In genomic region chr1:234546890-234547788, GRCh38 we compare ENCODE assay signal across 17 cellular contexts.
A peak's percentile ranks its signal among the peaks of the same experiment; 100 is the strongest.
DNase-seq lines count a peak whose midpoint lies in the region; FAIRE-seq and TF ChIP-seq lines count a peak whose summit lies in the region.
"Had no signal": no experiment of that assay in that cellular context is flagged by ENCODE, and none has a peak within 500 bp of the region (broad histone marks: within the 10 kb centered on the region; RNA-seq: fewer than 3 reads in every experiment).

No MANE protein-coding gene starts in this region.

- H3K27me3 ChIP-seq in SJCRH30 (no peaks in the 10 kb centered on the region), H1 (replicated peaks in 1 of 4; ENCODE audit: control insufficient read depth in 3 of 4, extremely low read depth in 1 of 4, insufficient read depth in 3 of 4, low read length in 3 of 4) (no peaks in the 10 kb centered on the region), sigmoid colon (no peaks in the 10 kb centered on the region)
- H3K27me3 ChIP-seq: esophagus squamous epithelium had no signal

- no peak overlapping the region for H3K9ac ChIP-seq in H1 (replicated peaks in 1 of 4; ENCODE audit: extremely low read depth in 1 of 4, low read depth in 3 of 4, low read length in 3 of 4)

- H3K27ac ChIP-seq in HEK293 (ENCODE audit: extremely low read depth, low read depth, low read length) (no peak overlapping the region; the same call in 1 of the 2 replicates), SJCRH30 (no peak overlapping the region), H1 (ENCODE audit: low read depth, low read length) (no peak overlapping the region), sigmoid colon (peak overlapping the region in 3 of 4 donors; percentile 93 to 99 (median 99))
- H3K27ac ChIP-seq: PC-9 had no signal

- no peak for TF ChIP-seq RAD21 in H1 (IDR thresholded peaks at IDR 0.05 in 1 of 2, conservative IDR thresholded peaks at IDR 0.05 in 1 of 2; ENCODE audit: low read depth in 2 of 2, low read length in 2 of 2)

- POLR2A ChIA-PET in HEK293 (lab: Yijun Ruan, JAX): interaction anchor here (0.5 kb wide), 1 partner anchor 574 kb away, joined by 3 read pairs; no protein-coding TSS in a partner anchor
- POLR2A ChIA-PET in H1 (lab: Charles Lee; ENCODE audit: partially characterized antibody): no interaction called here

- in situ Hi-C loops in GM13977 (cut with MboI; ENCODE audit: low pct_unique_long_range_greater_than_20kb, low sequenced_read_pairs, unreplicated experiment): no loop called here

- H3K9me3 ChIP-seq in HEK293 (ENCODE audit: control insufficient read depth, insufficient read depth, low read depth, low read length): no peaks in the 10 kb centered on the region
- H3K9me3 ChIP-seq in SJCRH30 (replicated peaks): no peaks in the 10 kb centered on the region
- no peaks in the 10 kb centered on the region for H3K9me3 ChIP-seq in H1 (ENCODE audit: insufficient read depth in 2 of 2, low read depth in 1 of 2, low read length in 1 of 2)
- H3K9me3 ChIP-seq in sigmoid colon: no peaks in the 10 kb centered on the region
- H3K9me3 ChIP-seq: esophagus squamous epithelium had no signal

- intact Hi-C loops in sigmoid colon (cut with DNase I): loop anchor here (1.0 kb wide), 1 partner anchor 33 kb away; no protein-coding TSS in a partner anchor

- no peak overlapping the region for H3K23ac ChIP-seq in H1 (ENCODE audit: insufficient read length)

- H3K4me1 ChIP-seq in HEK293 (ENCODE audit: control insufficient read depth, insufficient read depth, low read length) (peaks cover 23% of the 10 kb centered on the region), SJCRH30 (peaks cover 24% of the 10 kb centered on the region), H1 (replicated peaks in 1 of 4; ENCODE audit: control insufficient read depth in 3 of 4, insufficient read depth in 4 of 4, low read length in 3 of 4) (peaks cover 0 to 4% (median 2%) of the 10 kb centered on the region in 4 experiments; a peak in 3 of 7 replicates), sigmoid colon (peaks cover 0 to 44% (median 41%) of the 10 kb centered on the region in 4 donors)

- H2BK15ac ChIP-seq in H1 (ENCODE audit: low read length): no peak overlapping the region

- peaks cover 5% of the 10 kb centered on the region for H3K27me3 Mint-ChIP-seq in progenitor cell of endocrine pancreas

- H3K4ac ChIP-seq in H1 (replicated peaks; ENCODE audit: insufficient read length, low read depth, low read length): no peak overlapping the region

- no peaks in the 10 kb centered on the region for H3K36me3 Mint-ChIP-seq in progenitor cell of endocrine pancreas (ENCODE audit: insufficient read depth)

- H3K4me3 ChIP-seq in HEK293 (ENCODE audit: low read depth, low read length) (no peak overlapping the region), SJCRH30 (no peak overlapping the region), H1 (ENCODE audit: extremely low read depth in 1 of 4, insufficient read depth in 2 of 4, low read depth in 3 of 4, low read length in 4 of 4) (no peak overlapping the region), sigmoid colon (no peak overlapping the region)
- H3K4me3 ChIP-seq: esophagus squamous epithelium, PC-9 had no signal

- no peaks in the 10 kb centered on the region for H4K20me1 ChIP-seq in H1 (replicated peaks in 1 of 2; ENCODE audit: control insufficient read depth in 1 of 2, insufficient read depth in 2 of 2, low read length in 2 of 2)

- H3K79me1 ChIP-seq in H1 (ENCODE audit: low read depth, low read length): no peaks in the 10 kb centered on the region

- H4K5ac ChIP-seq in H1 (ENCODE audit: insufficient read length, low read depth, low read length): no peak overlapping the region

- no peak overlapping the region for H3K56ac ChIP-seq in H1 (replicated peaks; ENCODE audit: insufficient read length, low read depth, low read length)

- no peak overlapping the region for H2BK5ac ChIP-seq in H1 (ENCODE audit: low read depth, low read length)

- no peak overlapping the region for H4K91ac ChIP-seq in H1 (replicated peaks; ENCODE audit: insufficient read length, low read length)

- H3K23me2 ChIP-seq in H1 (ENCODE audit: low read depth, low read length): no peaks in the 10 kb centered on the region

- peaks cover 24% of the 10 kb centered on the region for H3K4me1 Mint-ChIP-seq in progenitor cell of endocrine pancreas (ENCODE audit: low read depth)

- DNase-seq in SJCRH30 (peak; percentile 21 to 49), H1 (ENCODE audit: low read depth in 1 of 2, low spot score in 2 of 2) (no peak), sigmoid colon (peak; percentile 35), GM13977 (ENCODE audit: low spot score) (no peak), EL (no peak), progenitor cell of endocrine pancreas (ENCODE audit: low spot score, unreplicated experiment) (no peak)
- DNase-seq in activated CD8-positive, alpha-beta memory T cell treated with anti-CD3 and anti-CD28 coated beads, Interleukin-2, amount 50 U/mL, for 4 hours: no peak
- DNase-seq: activated effector memory CD4-positive, alpha-beta T cell treated with Interleukin-2 at 50 U/mL for 16 hours; aorta; dermis blood vessel endothelial cell; esophagus squamous epithelium; KG1; NCI-H1436; NCI-H446; PC-9; stimulated activated naive CD8-positive, alpha-beta T cell treated with anti-CD3 and anti-CD28 coated beads, Interleukin-15, Interleukin-2, amounts not matched to agents 100 U/mL and 50 U/mL, for 24 hours had no signal

- CTCF ChIA-PET in HEK293 (lab: Yijun Ruan, JAX): interaction anchor here (0.7 kb wide), 1 partner anchor 1100 kb away, joined by 3 read pairs; no protein-coding TSS in a partner anchor
- CTCF ChIA-PET in H1 (lab: Charles Lee; ENCODE audit: partially characterized antibody): interaction anchor here (0.9 to 2.1 kb wide), 3 partner anchors 11 to 28 kb away, joined by 3 to 5 read pairs (median 5); no protein-coding TSS in a partner anchor

- no peak overlapping the region; the same call in 1 of the 2 replicates for H2BK12ac ChIP-seq in H1 (ENCODE audit: low read depth, low read length)

- H2AFZ ChIP-seq in H1 (ENCODE audit: low read length): peak overlapping the region; percentile 80; the same call in 1 of the 2 replicates
- H2AFZ ChIP-seq: PC-9 had no signal

- H3K27ac Mint-ChIP-seq in progenitor cell of endocrine pancreas: no peak overlapping the region

- H3K18ac ChIP-seq in H1 (ENCODE audit: extremely low read depth, low read length): no peak overlapping the region

- no peak overlapping the region for H3K14ac ChIP-seq in H1 (ENCODE audit: insufficient read length)

- no peaks in the 10 kb centered on the region for H3K79me2 ChIP-seq in H1 (ENCODE audit: control insufficient read depth in 1 of 2, insufficient read depth in 2 of 2, low read length in 2 of 2)

- no peaks in the 10 kb centered on the region for H3K36me3 ChIP-seq in HEK293 (ENCODE audit: control insufficient read depth in 2 of 2, insufficient read depth in 1 of 2, low read length in 2 of 2)
- H3K36me3 ChIP-seq in SJCRH30: no peaks in the 10 kb centered on the region
- H3K36me3 ChIP-seq in H1 (ENCODE audit: control insufficient read depth in 2 of 4, insufficient read depth in 4 of 4, low read length in 3 of 4): peaks cover 0 to 2% (median 0%) of the 10 kb centered on the region in 4 experiments; a peak in 1 of 8 replicates
- H3K36me3 ChIP-seq in sigmoid colon: no peaks in the 10 kb centered on the region
- H3K36me3 ChIP-seq: esophagus squamous epithelium had no signal

- no peak for TF ChIP-seq CTCF in HEK293 (tag by site-specific recombination; IDR thresholded peaks at IDR 0.05)
- no peak for TF ChIP-seq CTCF in H1 (IDR thresholded peaks at IDR 0.05; ENCODE audit: control extremely low read depth in 1 of 3, insufficient read depth in 1 of 3, low read depth in 1 of 3, low read length in 3 of 3)
- TF ChIP-seq CTCF in sigmoid colon (IDR thresholded peaks at IDR 0.05): no peak
- no peak for TF ChIP-seq CTCF in GM13977 (IDR thresholded peaks at IDR 0.05; ENCODE audit: extremely low read depth, insufficient read depth, missing control alignments)
- no peak for TF ChIP-seq CTCF in progenitor cell of endocrine pancreas (IDR thresholded peaks at IDR 0.05; ENCODE audit: unreplicated experiment)

- FAIRE-seq in H1 (lab: Jason Lieb, UNC): no peak

- peak overlapping the region; percentile 98; the same call in 1 of the 2 replicates for H2AK5ac ChIP-seq in H1 (ENCODE audit: low read depth, low read length)

- H3K9me3 Mint-ChIP-seq in progenitor cell of endocrine pancreas (ENCODE audit: low read depth): no peaks in the 10 kb centered on the region

- 0 out of 2 replicates have a peak overlapping the region, but pooled peaks have one; percentile 35 for H2BK20ac ChIP-seq in H1 (ENCODE audit: low read length)

- 84% methylated on average over 6 of the region's 6 CpGs; no CpG with 5 or more reads in 1 of the 2 experiments for WGBS in H1 (ENCODE audit: extremely low coverage in 1 of 2, insufficient coverage in 1 of 2, insufficient read length in 1 of 2, insufficient replicate concordance in 2 of 2, low coverage in 1 of 2, low lambda C conversion rate in 2 of 2, missing lambda C conversion rate in 1 of 2), 2 experiments
- WGBS in sigmoid colon, 2 donors: 78 to 87% methylated on average over 6 of the region's 6 CpGs

- TF ChIP-seq EP300 in H1 (IDR thresholded peaks at IDR 0.05; ENCODE audit: borderline replicate concordance in 1 of 2, low read depth in 2 of 2, low read length in 2 of 2): no peak
- TF ChIP-seq EP300 in sigmoid colon (IDR thresholded peaks at IDR 0.05): no peak

- H3K4me2 ChIP-seq in H1 (ENCODE audit: insufficient read depth in 1 of 2, low read depth in 2 of 2, low read length in 2 of 2): no peak overlapping the region
- H3K4me2 ChIP-seq: PC-9 had no signal

- no peak overlapping the region for H3K4me3 Mint-ChIP-seq in progenitor cell of endocrine pancreas (ENCODE audit: low read depth)

- no peak overlapping the region for H2BK120ac ChIP-seq in H1 (replicated peaks; ENCODE audit: low read depth, low read length)

- TF ChIP-seq POLR2A in H1 (IDR thresholded peaks at IDR 0.05; ENCODE audit: control extremely low read depth in 1 of 2, low read depth in 2 of 2, low read length in 2 of 2): no peak
- TF ChIP-seq POLR2A in sigmoid colon (IDR thresholded peaks at IDR 0.05): no peak

- H4K8ac ChIP-seq in H1 (ENCODE audit: extremely low read depth, insufficient read depth, low read length): no peak overlapping the region

TF ChIP-seq in HEK293, 187 proteins besides CTCF, POLR2A, EP300 and RAD21 (continues in another document):
- TF ChIP-seq SP3 (tag by site-specific recombination; IDR thresholded peaks at IDR 0.05) (no peak), ZNF366 (tag by site-specific recombination; conservative IDR thresholded peaks at IDR 0.05) (peak; percentile 95), HOXD13 (CRISPR knock-in tag; IDR thresholded peaks at IDR 0.05; ENCODE audit: borderline replicate concordance) (no peak)

TF ChIP-seq in H1, 55 proteins besides CTCF, POLR2A, EP300 and RAD21 (continues in another document):
- no peak for TF ChIP-seq USF2 (IDR thresholded peaks at IDR 0.05; ENCODE audit: low read length)
- no peak for TF ChIP-seq MAFK (IDR thresholded peaks at IDR 0.05; ENCODE audit: low read depth, low read length)

Comparison
In these comparisons a context has a peak if more than half of its experiments do, and no peak if none do; other contexts are left out.
1. H3K27ac ChIP-seq: peak in sigmoid colon (3 of 4); none in HEK293 (single experiment), SJCRH30 (single experiment) and H1 (single experiment).
2. DNase-seq: peak in SJCRH30 (2 of 2) and sigmoid colon (single experiment); none in H1 (0 of 2), GM13977 (single experiment), EL (single experiment), activated CD8-positive, alpha-beta memory T cell treated with anti-CD3 and anti-CD28 coated beads, Interleukin-2, amount 50 U/mL, for 4 hours (single experiment) and progenitor cell of endocrine pancreas (single experiment).